ENCODE assay signal across 27 cellular contexts in the genomic region with DNA sequence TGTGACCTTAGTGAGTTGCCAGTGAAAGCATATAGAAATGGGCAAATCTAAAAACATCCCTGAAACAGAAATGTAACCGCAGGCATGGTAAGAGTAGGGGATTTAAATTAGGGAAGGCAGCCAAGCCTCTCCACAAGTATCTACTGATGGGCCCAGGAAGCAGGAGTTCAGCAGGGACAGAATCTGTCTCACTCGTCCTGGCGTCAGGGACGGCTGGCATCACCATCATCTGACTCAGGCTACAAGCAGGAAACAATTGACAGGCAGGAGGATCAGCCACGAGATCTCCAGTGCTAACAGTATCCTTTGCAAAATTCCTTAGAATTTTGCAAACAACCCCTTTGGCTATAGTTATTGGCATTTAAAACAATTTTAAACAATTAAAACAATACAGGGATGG.
"Had no signal": no experiment of that assay in that cellular context is flagged by ENCODE, and none has a peak within 500 bp of the region (broad histone marks: within the 10 kb centered on the region; RNA-seq: fewer than 3 reads in every experiment).

No MANE protein-coding gene starts in this region.

- H3K9me3 ChIP-seq: body of pancreas, SJSA1 had no signal

- H3K27ac ChIP-seq: ascending aorta, body of pancreas, KMS-11, SJSA1 had no signal

- H3K4me3 Mint-ChIP-seq: activated CD8-positive, alpha-beta T cell treated with anti-CD3 and anti-CD28 coated beads, Interleukin-2, amount 10 ng/mL, durations not matched to agents 7 days and 5 days; activated naive CD8-positive, alpha-beta T cell treated with anti-CD3 and anti-CD28 coated beads, Interleukin-2, amount 50 U/mL, for 24 hours; activated T-cell treated with anti-CD3 and anti-CD28 coated beads, Interleukin-2, amount 50 U/mL, for 24 hours; activated T-helper 1 cell treated with anti-CD3 and anti-CD28 coated beads, Interleukin-12 subunit alpha, Interleukin-12 subunit beta, Interleukin-2, Interleukin-4 antibody, amounts not matched to agents 30 ng/mL and 10 ng/mL and 1 ng/mL, durations not matched to agents 14 hours and 24 hours and 36 hours; T-helper 17 cell; WTC11 had no signal

- H3K9ac ChIP-seq: KMS-11 had no signal

- H3K4me1 ChIP-seq: ascending aorta, body of pancreas, SJSA1 had no signal

- H3K27me3 ChIP-seq: ascending aorta, body of pancreas, SJSA1 had no signal

- H3K27ac Mint-ChIP-seq: activated CD8-positive, alpha-beta T cell treated with anti-CD3 and anti-CD28 coated beads, Interleukin-2, amount 10 ng/mL, durations not matched to agents 7 days and 5 days; activated naive CD8-positive, alpha-beta T cell treated with anti-CD3 and anti-CD28 coated beads, Interleukin-2, amount 50 U/mL, for 24 hours; activated T-cell treated with anti-CD3 and anti-CD28 coated beads, Interleukin-2, amount 50 U/mL, for 24 hours; activated T-helper 1 cell treated with anti-CD3 and anti-CD28 coated beads, Interleukin-12 subunit alpha, Interleukin-12 subunit beta, Interleukin-2, Interleukin-4 antibody, amounts not matched to agents 30 ng/mL and 10 ng/mL and 1 ng/mL, durations not matched to agents 14 hours and 24 hours and 36 hours; T-helper 17 cell; WTC11 had no signal

- DNase-seq: activated CD4-positive, alpha-beta T cell treated with anti-CD3 and anti-CD28 coated beads for 48 hours; activated CD4-positive, alpha-beta T cell treated with anti-CD3 and anti-CD28 coated beads, Interleukin-2, amount 50 U/mL, for 4 hours; activated CD4-positive, CD25-positive, alpha-beta regulatory T cell treated with anti-CD3 and anti-CD28 coated beads, Interleukin-2, amount 50 U/mL, for 72 hours; activated CD8-positive, alpha-beta T cell treated with anti-CD3 and anti-CD28 coated beads, Interleukin-2, amount 10 ng/mL, durations not matched to agents 7 days and 5 days; activated effector memory CD4-positive, alpha-beta T cell treated with Interleukin-2 at 50 U/mL for 16 hours; activated naive CD4-positive, alpha-beta T cell; activated naive CD8-positive, alpha-beta T cell treated with anti-CD3 and anti-CD28 coated beads, Interleukin-2, amount 50 U/mL, for 24 hours; activated T-cell treated with anti-CD3 and anti-CD28 coated beads, Interleukin-2, amount 50 U/mL, for 24 hours; amniotic stem cell; body of pancreas; central memory CD4-positive, alpha-beta T cell; NCI-H1105 treated with DMSO at 0.1 percent for 48 hours; NCI-H1436 treated with DMSO at 0.1 percent for 48 hours; NCI-H187; NCI-H2081 treated with DMSO at 0.1 percent for 48 hours; NCI-H2227 treated with DMSO at 0.1 percent for 48 hours; NCI-H446 treated with DMSO at 0.1 percent for 48 hours; NCI-H524 treated with DMSO at 0.1 percent for 48 hours; NCI-H774; Right ventricle myocardium superior; T-helper 17 cell; T-helper 9 cell had no signal

- ATAC-seq: activated CD8-positive, alpha-beta T cell treated with anti-CD3 and anti-CD28 coated beads, Interleukin-2, amount 10 ng/mL, durations not matched to agents 7 days and 5 days; activated naive CD8-positive, alpha-beta T cell treated with anti-CD3 and anti-CD28 coated beads, Interleukin-2, amount 50 U/mL, for 24 hours; body of pancreas; T-helper 17 cell had no signal

- H3K4me2 ChIP-seq: KMS-11 had no signal

- H3K4me1 Mint-ChIP-seq: activated naive CD8-positive, alpha-beta T cell treated with anti-CD3 and anti-CD28 coated beads, Interleukin-2, amount 50 U/mL, for 24 hours; T-helper 17 cell; WTC11 had no signal

- H3K4me3 ChIP-seq: ascending aorta, body of pancreas, SJSA1 had no signal

- H3K27me3 Mint-ChIP-seq: activated naive CD8-positive, alpha-beta T cell treated with anti-CD3 and anti-CD28 coated beads, Interleukin-2, amount 50 U/mL, for 24 hours; activated T-cell treated with anti-CD3 and anti-CD28 coated beads, Interleukin-2, amount 50 U/mL, for 24 hours; T-helper 17 cell had no signal
